ENCODE assay signal across 18 cellular contexts in genomic region chr16:57876210-57876609, GRCh38.
"Had no signal": no experiment of that assay in that cellular context is flagged by ENCODE, and none has a peak within 500 bp of the region (broad histone marks: within the 10 kb centered on the region; RNA-seq: fewer than 3 reads in every experiment).

No MANE protein-coding gene starts in this region.

- H3K9me3 Mint-ChIP-seq: activated B cell treated with CpG ODN at 0.5 μM for 24 hours; activated CD4-positive, alpha-beta T cell treated with anti-CD3 and anti-CD28 coated beads, Interleukin-2, amount 10 ng/mL, durations not matched to agents 24 days and 14 days; activated naive CD8-positive, alpha-beta T cell treated with anti-CD3 and anti-CD28 coated beads, Interleukin-2, amount 10 ng/mL, durations not matched to agents 7 days and 5 days; activated T-helper 1 cell treated with anti-CD3 and anti-CD28 coated beads, Interleukin-12 subunit alpha, Interleukin-12 subunit beta, Interleukin-2, Interleukin-4 antibody, amounts not matched to agents 30 ng/mL and 10 ng/mL and 1 ng/mL, durations not matched to agents 14 hours and 24 hours and 36 hours; brain; memory B cell; natural killer cell had no signal

- DNase-seq: activated B cell treated with CpG ODN at 0.5 μM for 24 hours; activated CD4-positive, alpha-beta T cell treated with anti-CD3 and anti-CD28 coated beads, Interleukin-2, amount 10 ng/mL, durations not matched to agents 24 days and 14 days; activated CD8-positive, alpha-beta memory T cell treated with anti-CD3 and anti-CD28 coated beads, Interleukin-2, amount 50 U/mL, for 48 hours; activated naive CD4-positive, alpha-beta T cell; activated naive CD8-positive, alpha-beta T cell treated with anti-CD3 and anti-CD28 coated beads, Interleukin-2, amount 10 ng/mL, durations not matched to agents 7 days and 5 days; central memory CD4-positive, alpha-beta T cell; esophagus squamous epithelium; left ventricle myocardium inferior; natural killer cell; stimulated activated CD4-positive, alpha-beta T cell treated with anti-CD3 and anti-CD28 coated beads, Interleukin-1b, Interleukin-23, amount 100 ng/mL, for 48 hours; thyroid gland had no signal

- H3K9me3 ChIP-seq: esophagus squamous epithelium, left ventricle myocardium inferior, neutrophil, thyroid gland had no signal

- H3K4me3 ChIP-seq: coronary artery, esophagus squamous epithelium, hepatocyte, left ventricle myocardium inferior, thyroid gland had no signal

- H3K4me3 Mint-ChIP-seq: activated B cell treated with CpG ODN at 0.5 μM for 24 hours; activated CD4-positive, alpha-beta T cell treated with anti-CD3 and anti-CD28 coated beads, Interleukin-2, amount 10 ng/mL, durations not matched to agents 24 days and 14 days; activated naive CD8-positive, alpha-beta T cell treated with anti-CD3 and anti-CD28 coated beads, Interleukin-2, amount 10 ng/mL, durations not matched to agents 7 days and 5 days; activated T-helper 1 cell treated with anti-CD3 and anti-CD28 coated beads, Interleukin-12 subunit alpha, Interleukin-12 subunit beta, Interleukin-2, Interleukin-4 antibody, amounts not matched to agents 30 ng/mL and 10 ng/mL and 1 ng/mL, durations not matched to agents 14 hours and 24 hours and 36 hours; memory B cell; natural killer cell had no signal

- H3K36me3 Mint-ChIP-seq: activated naive CD8-positive, alpha-beta T cell treated with anti-CD3 and anti-CD28 coated beads, Interleukin-2, amount 10 ng/mL, durations not matched to agents 7 days and 5 days; brain; memory B cell; natural killer cell had no signal

- ATAC-seq: natural killer cell had no signal

- H3K27ac ChIP-seq: coronary artery, esophagus squamous epithelium, hepatocyte, left ventricle myocardium inferior, neutrophil, parathyroid adenoma, thyroid gland had no signal

- H3K36me3 ChIP-seq: esophagus squamous epithelium, left ventricle myocardium inferior, neutrophil, thyroid gland had no signal

- H3K27ac Mint-ChIP-seq: activated B cell treated with CpG ODN at 0.5 μM for 24 hours; activated CD4-positive, alpha-beta T cell treated with anti-CD3 and anti-CD28 coated beads, Interleukin-2, amount 10 ng/mL, durations not matched to agents 24 days and 14 days; activated naive CD8-positive, alpha-beta T cell treated with anti-CD3 and anti-CD28 coated beads, Interleukin-2, amount 10 ng/mL, durations not matched to agents 7 days and 5 days; activated T-helper 1 cell treated with anti-CD3 and anti-CD28 coated beads, Interleukin-12 subunit alpha, Interleukin-12 subunit beta, Interleukin-2, Interleukin-4 antibody, amounts not matched to agents 30 ng/mL and 10 ng/mL and 1 ng/mL, durations not matched to agents 14 hours and 24 hours and 36 hours; brain; memory B cell; natural killer cell had no signal

- H3K4me1 ChIP-seq: left ventricle myocardium inferior, parathyroid adenoma had no signal

- H3K27me3 ChIP-seq: hepatocyte, thyroid gland had no signal

- H3K4me1 Mint-ChIP-seq: activated B cell treated with CpG ODN at 0.5 μM for 24 hours; activated CD4-positive, alpha-beta T cell treated with anti-CD3 and anti-CD28 coated beads, Interleukin-2, amount 10 ng/mL, durations not matched to agents 24 days and 14 days; activated naive CD8-positive, alpha-beta T cell treated with anti-CD3 and anti-CD28 coated beads, Interleukin-2, amount 10 ng/mL, durations not matched to agents 7 days and 5 days; brain; natural killer cell had no signal
